23 cellular contexts compared by ENCODE assay signal in the genomic region with DNA sequence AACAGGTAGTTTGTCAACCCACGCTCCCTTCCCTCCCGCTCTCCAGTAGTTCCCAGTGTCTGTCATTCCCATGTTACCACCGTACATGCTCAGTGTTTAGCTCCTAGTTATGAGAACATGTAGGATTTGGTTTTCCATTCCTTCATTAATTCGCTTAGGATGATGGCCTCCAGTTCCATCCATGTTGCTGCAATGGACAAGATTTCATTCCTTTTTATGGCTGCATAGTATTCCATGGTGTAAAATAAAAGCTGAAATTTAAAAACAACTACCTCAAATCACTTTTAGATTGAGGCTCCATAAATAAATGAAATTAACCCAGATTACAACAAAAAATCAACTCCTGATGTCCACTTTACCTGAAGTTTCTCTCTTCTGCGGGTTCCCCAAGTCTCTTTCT.
"Had no signal": no experiment of that assay in that cellular context is flagged by ENCODE, and none has a peak within 500 bp of the region (broad histone marks: within the 10 kb centered on the region; RNA-seq: fewer than 3 reads in every experiment).

No MANE protein-coding gene starts in this region.

- ATAC-seq: pancreas; right cardiac atrium; sciatic nerve; stimulated activated naive B cell treated with anti-CD40 and anti-IgM and Interleukin-4, amounts not matched to agents 10 μg/mL and 1 μg/mL and 100 μg/mL, for 72 hours had no signal

- H3K9me3 ChIP-seq: pancreas, prostate gland, suprapubic skin, thoracic aorta, uterus had no signal

- H3K9me3 Mint-ChIP-seq: neural crest cell had no signal

- H3K27me3 ChIP-seq: pancreas, suprapubic skin, tibial nerve, uterus had no signal

- H3K4me3 ChIP-seq: left ventricle myocardium inferior, lung, pancreas, prostate gland, skin epidermis, suprapubic skin, thoracic aorta, tibial nerve, uterus had no signal

- H3K36me3 Mint-ChIP-seq: stimulated activated naive B cell treated with anti-CD40 and anti-IgM and Interleukin-4, amounts not matched to agents 10 μg/mL and 1 μg/mL and 100 μg/mL, for 72 hours had no signal

- H3K27ac ChIP-seq: left ventricle myocardium inferior, pancreas, prostate gland, skin epidermis, suprapubic skin, thoracic aorta, tibial nerve, uterus had no signal

- H3K4me1 Mint-ChIP-seq: naive B cell; stimulated activated naive B cell treated with anti-CD40 and anti-IgM and Interleukin-4, amounts not matched to agents 10 μg/mL and 1 μg/mL and 100 μg/mL, for 72 hours had no signal

- DNase-seq: islet precursor cell; left ventricle myocardium inferior; mesendoderm; naive B cell; nucleus accumbens; pancreas; posterior cingulate gyrus; retina; right cardiac atrium; stimulated activated CD4-positive, alpha-beta T cell treated with anti-CD3 and anti-CD28 coated beads, Interleukin-12 subunit alpha, Interleukin-12 subunit beta, amount 100 ng/mL, for 4 hours; stimulated activated naive B cell treated with anti-CD40 and anti-IgM and Interleukin-4, amounts not matched to agents 10 μg/mL and 1 μg/mL and 100 μg/mL, for 72 hours; uterus had no signal

- H3K27me3 Mint-ChIP-seq: type B pancreatic cell had no signal

- H3K4me1 ChIP-seq: pancreas, prostate gland, suprapubic skin, tibial nerve, uterus had no signal

- H3K36me3 ChIP-seq: left ventricle myocardium inferior, pancreas, prostate gland, suprapubic skin, thoracic aorta, tibial nerve, uterus had no signal

- H3K27ac Mint-ChIP-seq: mesothelial cell of epicardium; naive B cell; nephron; stimulated activated naive B cell treated with anti-CD40 and anti-IgM and Interleukin-4, amounts not matched to agents 10 μg/mL and 1 μg/mL and 100 μg/mL, for 72 hours; type B pancreatic cell had no signal

- H3K4me3 Mint-ChIP-seq: mesothelial cell of epicardium; naive B cell; nephron; neural crest cell; stimulated activated naive B cell treated with anti-CD40 and anti-IgM and Interleukin-4, amounts not matched to agents 10 μg/mL and 1 μg/mL and 100 μg/mL, for 72 hours; type B pancreatic cell had no signal

- FAIRE-seq: pancreas had no signal
